In the genomic region with DNA sequence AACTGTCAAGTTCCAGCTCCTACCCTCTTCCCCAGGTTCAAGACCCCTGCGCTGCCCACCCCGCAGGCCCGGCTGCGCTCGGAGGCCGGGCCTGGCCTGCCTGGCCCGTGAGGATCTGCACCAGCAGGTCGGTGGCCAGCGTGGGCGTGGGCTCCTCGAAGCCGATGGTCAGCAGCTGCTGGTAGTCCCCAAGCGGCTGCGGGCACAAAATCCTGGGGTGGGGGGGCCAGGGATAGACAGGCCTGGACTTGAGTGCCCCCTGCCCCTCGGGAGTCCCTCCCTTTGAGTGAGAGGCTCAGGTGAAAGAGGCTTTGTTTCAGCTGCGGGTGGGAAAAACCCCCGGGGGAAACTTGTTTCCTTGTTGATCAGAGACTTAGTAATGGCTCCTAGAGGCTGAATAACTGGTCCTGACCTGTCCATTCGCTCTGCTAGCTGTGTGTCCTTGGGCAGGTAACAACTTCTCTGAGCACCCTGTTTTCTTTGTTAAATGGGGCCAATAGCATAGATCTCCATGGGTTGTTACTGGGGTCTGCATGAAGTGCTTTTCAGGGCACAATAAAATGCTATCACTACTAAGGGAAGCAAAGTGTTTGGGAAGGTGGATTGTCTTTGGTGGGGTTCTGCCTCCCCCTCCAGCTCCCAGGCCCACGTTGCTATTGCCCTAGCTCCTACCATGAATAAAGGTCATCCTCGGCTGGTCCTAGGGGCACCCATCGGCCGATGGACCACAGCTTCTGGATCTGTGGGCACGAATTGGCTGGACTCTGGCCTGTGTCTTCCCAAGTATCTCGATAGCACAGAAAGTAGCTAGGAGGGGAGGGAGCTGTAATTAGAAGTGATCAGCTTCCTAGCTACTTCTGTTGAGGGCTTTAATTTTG, we compare ENCODE assay signal across 1 cellular context.
TF ChIP-seq lines count a peak whose summit lies in the region.

No MANE protein-coding gene starts in this region.

TF ChIP-seq in IMR-90, 13 proteins besides CTCF, POLR2A, EP300 and RAD21:
- no peak for TF ChIP-seq SMC3 (IDR thresholded peaks at IDR 0.05; ENCODE audit: low read depth, low read length)
- TF ChIP-seq RCOR1 (IDR thresholded peaks at IDR 0.05; ENCODE audit: insufficient replicate concordance, low read length), result no peak
- no peak for TF ChIP-seq BHLHE40 (IDR thresholded peaks at IDR 0.05; ENCODE audit: low read depth, low read length)
- TF ChIP-seq CHD1 (IDR thresholded peaks at IDR 0.05; ENCODE audit: low read depth, low read length), result no peak
- no peak for TF ChIP-seq CEBPB (IDR thresholded peaks at IDR 0.05; ENCODE audit: low read depth, low read length)
- no peak for TF ChIP-seq RFX5 (IDR thresholded peaks at IDR 0.05; ENCODE audit: low read depth, low read length)
- TF ChIP-seq, protein P1, sequence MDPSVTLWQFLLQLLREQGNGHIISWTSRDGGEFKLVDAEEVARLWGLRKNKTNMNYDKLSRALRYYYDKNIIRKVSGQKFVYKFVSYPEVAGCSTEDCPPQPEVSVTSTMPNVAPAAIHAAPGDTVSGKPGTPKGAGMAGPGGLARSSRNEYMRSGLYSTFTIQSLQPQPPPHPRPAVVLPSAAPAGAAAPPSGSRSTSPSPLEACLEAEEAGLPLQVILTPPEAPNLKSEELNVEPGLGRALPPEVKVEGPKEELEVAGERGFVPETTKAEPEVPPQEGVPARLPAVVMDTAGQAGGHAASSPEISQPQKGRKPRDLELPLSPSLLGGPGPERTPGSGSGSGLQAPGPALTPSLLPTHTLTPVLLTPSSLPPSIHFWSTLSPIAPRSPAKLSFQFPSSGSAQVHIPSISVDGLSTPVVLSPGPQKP (IDR thresholded peaks at IDR 0.05; ENCODE audit: borderline replicate concordance, low read depth, low read length), result no peak
- TF ChIP-seq FOS (IDR thresholded peaks at IDR 0.05; ENCODE audit: low read depth, low read length), result no peak
- TF ChIP-seq MXI1 (IDR thresholded peaks at IDR 0.05; ENCODE audit: borderline replicate concordance, low read depth, low read length), result no peak
- no peak for TF ChIP-seq MAZ (IDR thresholded peaks at IDR 0.05; ENCODE audit: borderline replicate concordance, low read depth, low read length)
- TF ChIP-seq, protein P2, sequence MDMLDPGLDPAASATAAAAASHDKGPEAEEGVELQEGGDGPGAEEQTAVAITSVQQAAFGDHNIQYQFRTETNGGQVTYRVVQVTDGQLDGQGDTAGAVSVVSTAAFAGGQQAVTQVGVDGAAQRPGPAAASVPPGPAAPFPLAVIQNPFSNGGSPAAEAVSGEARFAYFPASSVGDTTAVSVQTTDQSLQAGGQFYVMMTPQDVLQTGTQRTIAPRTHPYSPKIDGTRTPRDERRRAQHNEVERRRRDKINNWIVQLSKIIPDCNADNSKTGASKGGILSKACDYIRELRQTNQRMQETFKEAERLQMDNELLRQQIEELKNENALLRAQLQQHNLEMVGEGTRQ (IDR thresholded peaks at IDR 0.05; ENCODE audit: low read depth, low read length), result no peak
